ENCODE assay signal across 10 cellular contexts in the genomic region with DNA sequence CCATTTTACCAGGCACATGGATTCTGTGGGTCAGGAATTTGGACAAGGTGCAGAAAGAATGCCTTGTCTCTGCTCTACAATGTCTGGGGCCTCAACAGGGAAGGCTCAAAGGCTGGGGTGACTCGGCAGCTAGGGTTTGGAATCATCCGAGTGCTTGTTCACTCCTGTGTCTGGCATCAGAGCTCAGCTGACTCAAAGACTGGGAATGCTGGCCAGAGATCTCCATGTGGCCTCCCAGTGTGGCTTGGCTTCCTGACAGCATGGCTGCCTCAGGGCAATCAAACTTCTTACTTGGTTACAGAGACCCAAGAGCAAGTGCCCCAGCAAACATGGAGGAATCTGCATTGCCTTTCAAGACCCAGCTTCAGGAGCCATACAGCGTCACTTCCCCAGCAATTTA.
DNase-seq lines count a peak whose midpoint lies in the region; ATAC-seq, FAIRE-seq and TF ChIP-seq lines count a peak whose summit lies in the region.
"Had no signal": no experiment of that assay in that cellular context is flagged by ENCODE, and none has a peak within 500 bp of the region (broad histone marks: within the 10 kb centered on the region; RNA-seq: fewer than 3 reads in every experiment).

No MANE protein-coding gene starts in this region.

- in situ Hi-C loops in SK-MEL-5 (cut with HindIII; ENCODE audit: low pct_unique_long_range_greater_than_20kb, low sequenced_read_pairs): no loop called here

- no peak for TF ChIP-seq POLR2A in H54 (IDR thresholded peaks at IDR 0.05; ENCODE audit: low read depth, low read length)

- H3K4me3 ChIP-seq in skeletal muscle cell (ENCODE audit: low read depth, low read length): no peak overlapping the region
- H3K4me3 ChIP-seq: cardiac muscle cell, left ventricle myocardium inferior had no signal

- peak; percentile 52 for DNase-seq in H54 (ENCODE audit: insufficient read length, low spot score)
- peak; percentile 66 for DNase-seq in SK-MEL-5 (ENCODE audit: low read depth, low spot score)
- DNase-seq in fibroblast of gingiva (ENCODE audit: low read depth): peak; percentile 95
- DNase-seq in skeletal muscle cell (ENCODE audit: low read depth): peak; percentile 86
- DNase-seq in NCI-H2196 (lab: John Stamatoyannopoulos, UW; ENCODE audit: unreplicated experiment): no peak
- DNase-seq: left ventricle myocardium inferior, NCI-H2029 had no signal

- ATAC-seq in GM21786 (IDR thresholded peaks at IDR 0.05; ENCODE audit: unreplicated experiment) (no peak), GM18861 (IDR thresholded peaks at IDR 0.05; ENCODE audit: unreplicated experiment) (no peak)

- FAIRE-seq in H54 (lab: Jason Lieb, UNC): peak; percentile 81
